ENCODE assay signal across 1 cellular context in the genomic region with DNA sequence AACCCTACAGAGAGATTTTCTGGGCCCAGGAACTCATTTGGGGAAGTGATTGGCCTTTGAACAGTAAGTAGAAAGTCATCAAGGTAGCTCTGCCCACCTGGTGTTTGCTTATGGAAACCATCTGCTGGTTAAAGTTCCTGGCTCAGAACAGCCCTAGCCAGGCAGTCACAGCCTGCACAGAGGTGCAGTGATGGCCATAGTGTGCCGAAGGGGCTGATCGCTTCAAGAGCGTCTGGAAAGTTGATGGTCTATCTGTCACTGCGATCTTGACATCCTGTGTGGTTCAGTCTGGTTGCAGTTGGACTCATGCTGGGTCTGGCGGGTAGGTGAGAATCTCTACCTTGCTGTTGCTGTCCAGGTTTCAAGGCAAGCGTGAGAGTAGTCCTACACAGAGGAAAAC.
TF ChIP-seq lines count a peak whose summit lies in the region.

No MANE protein-coding gene starts in this region.

TF ChIP-seq in GM23338, 12 proteins besides CTCF, POLR2A, EP300 and RAD21 (continued from another document):
- TF ChIP-seq, protein P1, sequence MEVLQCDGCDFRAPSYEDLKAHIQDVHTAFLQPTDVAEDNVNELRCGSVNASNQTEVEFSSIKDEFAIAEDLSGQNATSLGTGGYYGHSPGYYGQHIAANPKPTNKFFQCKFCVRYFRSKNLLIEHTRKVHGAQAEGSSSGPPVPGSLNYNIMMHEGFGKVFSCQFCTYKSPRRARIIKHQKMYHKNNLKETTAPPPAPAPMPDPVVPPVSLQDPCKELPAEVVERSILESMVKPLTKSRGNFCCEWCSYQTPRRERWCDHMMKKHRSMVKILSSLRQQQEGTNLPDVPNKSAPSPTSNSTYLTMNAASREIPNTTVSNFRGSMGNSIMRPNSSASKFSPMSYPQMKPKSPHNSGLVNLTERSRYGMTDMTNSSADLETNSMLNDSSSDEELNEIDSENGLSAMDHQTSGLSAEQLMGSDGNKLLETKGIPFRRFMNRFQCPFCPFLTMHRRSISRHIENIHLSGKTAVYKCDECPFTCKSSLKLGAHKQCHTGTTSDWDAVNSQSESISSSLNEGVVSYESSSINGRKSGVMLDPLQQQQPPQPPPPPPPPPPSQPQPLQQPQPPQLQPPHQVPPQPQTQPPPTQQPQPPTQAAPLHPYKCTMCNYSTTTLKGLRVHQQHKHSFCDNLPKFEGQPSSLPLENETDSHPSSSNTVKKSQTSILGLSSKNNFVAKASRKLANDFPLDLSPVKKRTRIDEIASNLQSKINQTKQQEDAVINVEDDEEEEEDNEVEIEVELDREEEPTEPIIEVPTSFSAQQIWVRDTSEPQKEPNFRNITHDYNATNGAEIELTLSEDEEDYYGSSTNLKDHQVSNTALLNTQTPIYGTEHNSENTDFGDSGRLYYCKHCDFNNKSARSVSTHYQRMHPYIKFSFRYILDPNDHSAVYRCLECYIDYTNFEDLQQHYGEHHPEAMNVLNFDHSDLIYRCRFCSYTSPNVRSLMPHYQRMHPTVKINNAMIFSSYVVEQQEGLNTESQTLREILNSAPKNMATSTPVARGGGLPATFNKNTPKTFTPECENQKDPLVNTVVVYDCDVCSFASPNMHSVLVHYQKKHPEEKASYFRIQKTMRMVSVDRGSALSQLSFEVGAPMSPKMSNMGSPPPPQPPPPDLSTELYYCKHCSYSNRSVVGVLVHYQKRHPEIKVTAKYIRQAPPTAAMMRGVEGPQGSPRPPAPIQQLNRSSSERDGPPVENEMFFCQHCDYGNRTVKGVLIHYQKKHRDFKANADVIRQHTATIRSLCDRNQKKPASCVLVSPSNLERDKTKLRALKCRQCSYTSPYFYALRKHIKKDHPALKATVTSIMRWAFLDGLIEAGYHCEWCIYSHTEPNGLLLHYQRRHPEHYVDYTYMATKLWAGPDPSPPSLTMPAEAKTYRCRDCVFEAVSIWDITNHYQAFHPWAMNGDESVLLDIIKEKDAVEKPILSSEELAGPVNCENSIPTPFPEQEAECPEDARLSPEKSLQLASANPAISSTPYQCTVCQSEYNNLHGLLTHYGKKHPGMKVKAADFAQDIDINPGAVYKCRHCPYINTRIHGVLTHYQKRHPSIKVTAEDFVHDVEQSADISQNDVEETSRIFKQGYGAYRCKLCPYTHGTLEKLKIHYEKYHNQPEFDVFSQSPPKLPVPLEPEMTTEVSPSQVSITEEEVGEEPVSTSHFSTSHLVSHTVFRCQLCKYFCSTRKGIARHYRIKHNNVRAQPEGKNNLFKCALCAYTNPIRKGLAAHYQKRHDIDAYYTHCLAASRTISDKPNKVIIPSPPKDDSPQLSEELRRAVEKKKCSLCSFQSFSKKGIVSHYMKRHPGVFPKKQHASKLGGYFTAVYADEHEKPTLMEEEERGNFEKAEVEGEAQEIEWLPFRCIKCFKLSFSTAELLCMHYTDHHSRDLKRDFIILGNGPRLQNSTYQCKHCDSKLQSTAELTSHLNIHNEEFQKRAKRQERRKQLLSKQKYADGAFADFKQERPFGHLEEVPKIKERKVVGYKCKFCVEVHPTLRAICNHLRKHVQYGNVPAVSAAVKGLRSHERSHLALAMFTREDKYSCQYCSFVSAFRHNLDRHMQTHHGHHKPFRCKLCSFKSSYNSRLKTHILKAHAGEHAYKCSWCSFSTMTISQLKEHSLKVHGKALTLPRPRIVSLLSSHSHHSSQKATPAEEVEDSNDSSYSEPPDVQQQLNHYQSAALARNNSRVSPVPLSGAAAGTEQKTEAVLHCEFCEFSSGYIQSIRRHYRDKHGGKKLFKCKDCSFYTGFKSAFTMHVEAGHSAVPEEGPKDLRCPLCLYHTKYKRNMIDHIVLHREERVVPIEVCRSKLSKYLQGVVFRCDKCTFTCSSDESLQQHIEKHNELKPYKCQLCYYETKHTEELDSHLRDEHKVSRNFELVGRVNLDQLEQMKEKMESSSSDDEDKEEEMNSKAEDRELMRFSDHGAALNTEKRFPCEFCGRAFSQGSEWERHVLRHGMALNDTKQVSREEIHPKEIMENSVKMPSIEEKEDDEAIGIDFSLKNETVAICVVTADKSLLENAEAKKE (CRISPR knock-in tag; IDR thresholded peaks at IDR 0.05), result no peak
- TF ChIP-seq ZNF331 (CRISPR knock-in tag; IDR thresholded peaks at IDR 0.05; ENCODE audit: low read depth), result no peak
- TF ChIP-seq, protein P2, sequence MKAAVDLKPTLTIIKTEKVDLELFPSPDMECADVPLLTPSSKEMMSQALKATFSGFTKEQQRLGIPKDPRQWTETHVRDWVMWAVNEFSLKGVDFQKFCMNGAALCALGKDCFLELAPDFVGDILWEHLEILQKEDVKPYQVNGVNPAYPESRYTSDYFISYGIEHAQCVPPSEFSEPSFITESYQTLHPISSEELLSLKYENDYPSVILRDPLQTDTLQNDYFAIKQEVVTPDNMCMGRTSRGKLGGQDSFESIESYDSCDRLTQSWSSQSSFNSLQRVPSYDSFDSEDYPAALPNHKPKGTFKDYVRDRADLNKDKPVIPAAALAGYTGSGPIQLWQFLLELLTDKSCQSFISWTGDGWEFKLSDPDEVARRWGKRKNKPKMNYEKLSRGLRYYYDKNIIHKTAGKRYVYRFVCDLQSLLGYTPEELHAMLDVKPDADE (IDR thresholded peaks at IDR 0.05), result no peak
- TF ChIP-seq NANOG (IDR thresholded peaks at IDR 0.05; ENCODE audit: borderline replicate concordance), result no peak
- no peak for TF ChIP-seq EZH2phosphoT487 (IDR thresholded peaks at IDR 0.05; ENCODE audit: unreplicated experiment)
- no peak for TF ChIP-seq CREB1 (CRISPR knock-in tag; IDR thresholded peaks at IDR 0.05; ENCODE audit: low read depth)
- no peak for TF ChIP-seq ZNF114 (CRISPR knock-in tag; IDR thresholded peaks at IDR 0.05)
- TF ChIP-seq EZH2 (IDR thresholded peaks at IDR 0.05; ENCODE audit: low read depth, unreplicated experiment), result no peak
- TF ChIP-seq JUNB (IDR thresholded peaks at IDR 0.05; ENCODE audit: unreplicated experiment), result no peak
